14 cellular contexts compared by ENCODE assay signal in the genomic region with DNA sequence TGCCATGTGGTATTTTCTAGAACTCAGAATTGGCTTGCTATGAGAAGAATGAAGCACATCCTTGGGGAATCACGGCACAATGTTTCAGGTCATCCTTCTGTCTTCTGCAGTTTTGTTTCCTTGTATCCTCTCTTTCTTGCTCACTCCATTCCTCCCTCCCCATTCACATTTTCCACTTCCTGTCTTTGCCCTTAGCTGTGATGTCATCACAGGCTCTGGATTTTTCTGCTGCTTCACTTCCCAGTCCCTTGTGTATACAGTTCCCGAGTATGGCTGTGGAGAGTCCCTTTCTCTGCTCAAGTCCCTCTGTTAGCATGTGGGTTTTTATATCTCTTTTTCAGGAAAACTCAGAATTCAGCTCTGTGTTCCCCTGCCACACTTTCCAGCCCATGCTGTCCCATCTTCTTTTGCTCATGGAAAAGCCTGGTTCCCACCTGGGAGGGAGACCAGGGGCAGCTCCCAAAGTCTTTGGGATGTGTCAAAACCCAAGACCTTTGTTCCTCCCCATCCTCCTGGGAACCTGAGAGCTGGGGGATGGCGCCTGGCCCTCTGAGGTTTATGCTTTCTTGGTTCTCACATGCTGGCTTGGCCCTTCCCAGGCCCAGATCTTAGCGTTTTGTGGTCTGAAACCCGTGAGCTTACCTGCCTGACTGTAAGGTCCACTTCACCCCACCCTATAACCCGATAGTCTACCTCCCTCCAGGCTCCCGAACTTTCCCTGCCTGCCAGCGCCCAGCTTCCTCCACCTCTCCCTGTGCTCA. TPM values are rescaled to one million over a fixed set of nuclear protein-coding genes. Genes with fewer than 3 reads are reported as not detected.
DNase-seq lines count a peak whose midpoint lies in the region; ATAC-seq, FAIRE-seq and TF ChIP-seq lines count a peak whose summit lies in the region.
"Had no signal": no experiment of that assay in that cellular context is flagged by ENCODE, and none has a peak within 500 bp of the region (broad histone marks: within the 10 kb centered on the region; RNA-seq: fewer than 3 reads in every experiment).

No MANE protein-coding gene starts in this region.

- no peaks in the 10 kb centered on the region for H3K9me3 Mint-ChIP-seq in Caco-2 (ENCODE audit: unreplicated experiment)

- no peak for TF ChIP-seq RAD21 in K562 (CRISPR knock-in tag; conservative IDR thresholded peaks at IDR 0.05 in 1 of 2, IDR thresholded peaks at IDR 0.05 in 1 of 2)

- H3K79me2 ChIP-seq in GM23248 (ENCODE audit: insufficient read depth) (no peaks in the 10 kb centered on the region), K562 (ENCODE audit: control insufficient read depth, insufficient read depth, low read length) (no peaks in the 10 kb centered on the region)

- no peaks in the 10 kb centered on the region for H3K9me2 ChIP-seq in GM23248 (ENCODE audit: insufficient read depth)

- in situ Hi-C loops in GM23248 (cut with MboI): no loop called here
- in situ Hi-C loops in K562 (cut with MboI): no loop called here

- H3K4me2 ChIP-seq in GM23248 (ENCODE audit: unreplicated experiment): no peak overlapping the region
- H3K4me2 ChIP-seq in K562 (ENCODE audit: insufficient read depth, low read length): no peak overlapping the region

- TF ChIP-seq POLR2A in K562 (conservative IDR thresholded peaks at IDR 0.05): no peak

- CTCF ChIA-PET in K562 (lab: Yijun Ruan, JAX; ENCODE audit: low intra/inter-chr PET ratio): no interaction called here
- CTCF ChIA-PET in Caco-2 (lab: Charles Lee): interaction anchor here (1.2 kb wide), 1 partner anchor 173 kb away, joined by 4 read pairs; no protein-coding TSS in a partner anchor

- POLR2A ChIA-PET in K562 (lab: Yijun Ruan, JAX): interaction anchor here (0.6 to 0.8 kb wide), 3 partner anchors 8 to 351 kb away, joined by 3 read pairs; no protein-coding TSS in a partner anchor
- POLR2A ChIA-PET in Caco-2 (lab: Charles Lee): no interaction called here

- no peaks in the 10 kb centered on the region for H4K20me1 ChIP-seq in GM23248 (ENCODE audit: insufficient read depth)
- H4K20me1 ChIP-seq in K562 (replicated peaks; ENCODE audit: control insufficient read depth, insufficient read depth, low read length): no peaks in the 10 kb centered on the region

- BruUV-seq in K562 (replicated peaks; lab: Mats Ljungman, UMichigan): no TSS peak
- BruUV-seq in Caco-2 (replicated peaks; lab: Mats Ljungman, UMichigan): no TSS peak

- no peak overlapping the region for H3K9ac ChIP-seq in GM23248
- no peak overlapping the region for H3K9ac ChIP-seq in K562 (ENCODE audit: insufficient read depth in 1 of 2, low read depth in 2 of 2, low read length in 2 of 2)

- H3K27ac ChIP-seq in GM23248 (no peak overlapping the region), K562 (ENCODE audit: extremely low read depth, low read depth, low read length) (no peak overlapping the region)
- H3K27ac ChIP-seq: Peyer's patch had no signal

- H3K27ac Mint-ChIP-seq in Caco-2 (ENCODE audit: unreplicated experiment): no peak overlapping the region
- H3K27ac Mint-ChIP-seq: progenitor cell of endocrine pancreas had no signal

- ATAC-seq in K562: no peak
- no peak for ATAC-seq in HG03097 (IDR thresholded peaks at IDR 0.05; ENCODE audit: low FRiP score, unreplicated experiment)

- H3K36me3 Mint-ChIP-seq in Caco-2 (ENCODE audit: insufficient read depth, unreplicated experiment): peaks cover 5% of the 10 kb centered on the region

- H2AFZ ChIP-seq in GM23248 (peak overlapping the region; percentile 30; the same call in 1 of the 2 replicates), K562 (ENCODE audit: low read depth, low read length) (no peak overlapping the region)

- no peak overlapping the region for H3K4me3 Mint-ChIP-seq in Caco-2 (ENCODE audit: unreplicated experiment)

- TF ChIP-seq EP300 in K562 (IDR thresholded peaks at IDR 0.05; ENCODE audit: low read length): no peak

- intact Hi-C loops in K562 (cut with micrococcal nuclease) (no loop called here), Caco-2 (cut with micrococcal nuclease; ENCODE audit: unreplicated experiment) (no loop called here)

- no peaks in the 10 kb centered on the region for H3K27me3 Mint-ChIP-seq in Caco-2 (ENCODE audit: insufficient read depth, unreplicated experiment)

- no peaks in the 10 kb centered on the region for H3K9me1 ChIP-seq in K562 (ENCODE audit: control insufficient read depth, insufficient read depth, low read length)

- DNase-seq in NCI-H510A treated with DMSO at 0.1 percent for 48 hours (lab: John Stamatoyannopoulos, UW) (peak; percentile 51), NCI-H510A (lab: John Stamatoyannopoulos, UW) (no peak), GM23248 (peak; percentile 61), K562 (ENCODE audit: extremely low read depth in 1 of 4, low spot score in 3 of 4) (no peak), myocyte (ENCODE audit: low read depth) (peak; percentile 17), NCI-H2227 treated with DMSO at 0.1 percent for 48 hours (lab: John Stamatoyannopoulos, UW) (no peak), Caco-2 (no peak)
- DNase-seq: activated naive CD4-positive, alpha-beta T cell treated with anti-CD3 and anti-CD28 coated beads, Interleukin-2, amount 50 U/mL, for 16 hours; NCI-H446 treated with DMSO at 0.1 percent for 48 hours; Peyer's patch; T1000 had no signal

- WGBS in GM23248 (ENCODE audit: low coverage in 1 of 2, low lambda C conversion rate in 2 of 2, missing lambda C conversion rate in 2 of 2), 2 experiments: 87 to 91% methylated on average over 8 of the region's 8 CpGs
- WGBS in K562 (ENCODE audit: insufficient coverage, low coverage, missing lambda C conversion rate): 3% methylated on average over 8 of the region's 8 CpGs

- H3K4me3 ChIP-seq in GM23248: no peak overlapping the region
- no peak overlapping the region for H3K4me3 ChIP-seq in K562
- no peak overlapping the region for H3K4me3 ChIP-seq in Caco-2 (ENCODE audit: low read depth, low read length)
- H3K4me3 ChIP-seq: esophagus muscularis mucosa, Peyer's patch had no signal

- no peaks in the 10 kb centered on the region for H3K4me1 Mint-ChIP-seq in Caco-2 (ENCODE audit: low read depth, unreplicated experiment)

- no peaks in the 10 kb centered on the region for H3K27me3 ChIP-seq in GM23248 (replicated peaks; ENCODE audit: insufficient read depth)
- H3K27me3 ChIP-seq in K562 (ENCODE audit: control insufficient read depth in 2 of 2, insufficient read depth in 2 of 2, low read length in 2 of 2): peaks cover 26 to 55% of the 10 kb centered on the region in 2 experiments
- H3K27me3 ChIP-seq in Caco-2 (replicated peaks; ENCODE audit: control insufficient read depth, insufficient read depth, low read length): no peaks in the 10 kb centered on the region
- H3K27me3 ChIP-seq: esophagus muscularis mucosa, Peyer's patch had no signal

- H3K4me1 ChIP-seq in GM23248 (ENCODE audit: insufficient read depth) (peaks cover 6% of the 10 kb centered on the region), K562 (replicated peaks in 1 of 2; ENCODE audit: control insufficient read depth in 2 of 2, insufficient read depth in 2 of 2, low read length in 2 of 2) (peaks cover 7 to 8% of the 10 kb centered on the region in 2 experiments; a peak in 4 of 5 replicates), Caco-2 (no peaks in the 10 kb centered on the region)

- H3F3A ChIP-seq in GM23248 (ENCODE audit: insufficient read depth): peaks cover 6% of the 10 kb centered on the region

- H3K36me3 ChIP-seq in GM23248 (ENCODE audit: low read depth): no peaks in the 10 kb centered on the region
- H3K36me3 ChIP-seq in K562 (ENCODE audit: control insufficient read depth, insufficient read depth, low read length): no peaks in the 10 kb centered on the region
- no peaks in the 10 kb centered on the region for H3K36me3 ChIP-seq in Caco-2 (ENCODE audit: control insufficient read depth, insufficient read depth, low read length)
- H3K36me3 ChIP-seq: esophagus muscularis mucosa, Peyer's patch had no signal

- no peak for TF ChIP-seq CTCF in K562 (IDR thresholded peaks at IDR 0.05 in 2 of 3, conservative IDR thresholded peaks at IDR 0.05 in 1 of 3; ENCODE audit: insufficient read depth in 2 of 3, low read depth in 1 of 3, low read length in 3 of 3)
- TF ChIP-seq CTCF in Caco-2 (IDR thresholded peaks at IDR 0.05; ENCODE audit: insufficient read depth in 1 of 2, low read depth in 1 of 2, low read length in 1 of 2, severe bottlenecking in 1 of 2, unreplicated experiment in 1 of 2): no peak

- no peak for FAIRE-seq in K562 (lab: Jason Lieb, UNC)

- H3K9me3 ChIP-seq in GM23248 (ENCODE audit: low read depth): no peaks in the 10 kb centered on the region
- no peaks in the 10 kb centered on the region for H3K9me3 ChIP-seq in K562 (replicated peaks; ENCODE audit: control insufficient read depth, insufficient read depth, low read depth, low read length)
- H3K9me3 ChIP-seq in Caco-2: no peaks in the 10 kb centered on the region
- H3K9me3 ChIP-seq: esophagus muscularis mucosa, Peyer's patch had no signal

RNA-seq across cellular contexts. Expression of a gene that starts 4.8 kb away (rescaled TPM):
- 0.11 and 0.89 TPM in 2 replicates for total RNA-seq in GM23248 (2014; rRNA removed; shearing (Covaris generic))
- polyA plus RNA-seq in GM23248 (2016; fragmentation: Nextera tagmentation; extraction: Ambion mirVana) (0.33 and 0.41 TPM in 2 replicates), K562 (2011; rRNA removed) (0.09 and 0.20 TPM in 2 replicates), K562 (2014; fragmentation: Illumina TruSeq; extraction: Trizol) (0.52 and 0.62 TPM in 2 replicates), K562 (2014; fragmentation: Nextera tagmentation; extraction: Ambion mirVana) (under 1 TPM; 0.07 to 0.21 TPM), K562 (2014; rRNA removed) (0.53 and 0.66 TPM in 2 replicates)
- total RNA-seq in K562 (2011; cell fraction: chromatin; rRNA removed; ENCODE audit: low replicate concordance): 0.32 and 0.42 TPM in 2 replicates
- total RNA-seq in K562 (2011; cell fraction: nucleolus; rRNA removed): 0.13 and 0.17 TPM in 2 replicates
- total RNA-seq in K562 (2011; cell fraction: nucleoplasm; rRNA removed): not detected in 2 replicates
- total RNA-seq in K562 (2014; rRNA removed) (0.37 and 0.50 TPM in 2 replicates), K562 (2014; rRNA removed; fragmentation: Illumina TruSeq; extraction: Trizol) (0.26 and 0.36 TPM in 2 replicates), K562 (2015; rRNA removed; fragmentation: Illumina TruSeq; extraction: Trizol) (0.15 and 0.29 TPM in 2 replicates), K562 (2021) (0.38 and 0.55 TPM in 2 replicates), myocyte (5.1 and 12.1 TPM in 2 replicates), Caco-2 (2022) (0.77 and 1.2 TPM in 2 replicates)
- polyA plus RNA-seq in K562 (2011; cell fraction: cytosol; rRNA removed): 0.13 and 0.34 TPM in 2 replicates
- polyA plus RNA-seq in K562 (2011; cell fraction: nucleus; rRNA removed): 0.06 and 0.31 TPM in 2 replicates
- polyA plus RNA-seq in K562 (2012): 0.40 and 1.7 TPM in 2 replicates
- polyA minus RNA-seq in K562 (2011; rRNA and poly(A)+ RNA removed): 0.32 TPM in 1 of 2 replicates, not detected in the other
- not detected in 2 replicates for polyA minus RNA-seq in K562 (2011; cell fraction: cytosol; rRNA and poly(A)+ RNA removed)
- polyA minus RNA-seq in K562 (2011; cell fraction: nucleus; rRNA and poly(A)+ RNA removed): 0.11 and 0.40 TPM in 2 replicates
- polyA plus RNA-seq in myocyte (2012): 19.6 TPM

RNA-seq across cellular contexts. Expression of a gene that starts 20.0 kb away (rescaled TPM):
- 7.1 and 10.1 TPM in 2 replicates for total RNA-seq in GM23248 (2014; rRNA removed; shearing (Covaris generic))
- 7.9 and 9.7 TPM in 2 replicates for polyA plus RNA-seq in GM23248 (2016; fragmentation: Nextera tagmentation; extraction: Ambion mirVana)
- 7.7 and 12.7 TPM in 2 replicates for total RNA-seq in K562 (2011; cell fraction: chromatin; rRNA removed; ENCODE audit: low replicate concordance)
- 5.3 and 5.8 TPM in 2 replicates for total RNA-seq in K562 (2011; cell fraction: nucleolus; rRNA removed)
- 10.9 and 15.1 TPM in 2 replicates for total RNA-seq in K562 (2011; cell fraction: nucleoplasm; rRNA removed)
- 5.4 and 6.2 TPM in 2 replicates for total RNA-seq in K562 (2014; rRNA removed)
- 8.6 and 8.7 TPM in 2 replicates for total RNA-seq in K562 (2014; rRNA removed; fragmentation: Illumina TruSeq; extraction: Trizol)
- 8.4 and 9.1 TPM in 2 replicates for total RNA-seq in K562 (2015; rRNA removed; fragmentation: Illumina TruSeq; extraction: Trizol)
- 5.4 and 5.7 TPM in 2 replicates for total RNA-seq in K562 (2021)
- 4.2 and 8.6 TPM in 2 replicates for polyA plus RNA-seq in K562 (2011; rRNA removed)
- 2.0 and 2.2 TPM in 2 replicates for polyA plus RNA-seq in K562 (2011; cell fraction: cytosol; rRNA removed)
- polyA plus RNA-seq in K562 (2011; cell fraction: nucleus; rRNA removed): 5.7 and 8.2 TPM in 2 replicates
- 6.4 and 9.3 TPM in 2 replicates for polyA plus RNA-seq in K562 (2012)
- polyA plus RNA-seq in K562 (2014; fragmentation: Illumina TruSeq; extraction: Trizol): 6.2 and 7.2 TPM in 2 replicates
- polyA plus RNA-seq in K562 (2014; fragmentation: Nextera tagmentation; extraction: Ambion mirVana): 10 to 100 TPM in 1 of 2 experiments, 1 to 10 TPM in 1; 4.3 to 11.1 TPM
- polyA plus RNA-seq in K562 (2014; rRNA removed): 5.1 and 5.6 TPM in 2 replicates
- 8.0 and 12.0 TPM in 2 replicates for polyA minus RNA-seq in K562 (2011; rRNA and poly(A)+ RNA removed)
- polyA minus RNA-seq in K562 (2011; cell fraction: cytosol; rRNA and poly(A)+ RNA removed): 1.3 and 3.3 TPM in 2 replicates
- 4.3 and 5.2 TPM in 2 replicates for polyA minus RNA-seq in K562 (2011; cell fraction: nucleus; rRNA and poly(A)+ RNA removed)
- total RNA-seq in myocyte: 9.2 and 11.2 TPM in 2 replicates
- 5.7 TPM for polyA plus RNA-seq in myocyte (2012)
- total RNA-seq in Caco-2 (2022): 2.7 and 2.9 TPM in 2 replicates

Comparison
In these comparisons a context has a peak if more than half of its experiments do, and no peak if none do; other contexts are left out.
1. DNase-seq: peak in NCI-H510A treated with DMSO at 0.1 percent for 48 hours (single experiment), GM23248 (single experiment) and myocyte (single experiment); none in NCI-H510A (single experiment), K562 (0 of 4), NCI-H2227 treated with DMSO at 0.1 percent for 48 hours (single experiment) and Caco-2 (0 of 2).